In the genomic region with DNA sequence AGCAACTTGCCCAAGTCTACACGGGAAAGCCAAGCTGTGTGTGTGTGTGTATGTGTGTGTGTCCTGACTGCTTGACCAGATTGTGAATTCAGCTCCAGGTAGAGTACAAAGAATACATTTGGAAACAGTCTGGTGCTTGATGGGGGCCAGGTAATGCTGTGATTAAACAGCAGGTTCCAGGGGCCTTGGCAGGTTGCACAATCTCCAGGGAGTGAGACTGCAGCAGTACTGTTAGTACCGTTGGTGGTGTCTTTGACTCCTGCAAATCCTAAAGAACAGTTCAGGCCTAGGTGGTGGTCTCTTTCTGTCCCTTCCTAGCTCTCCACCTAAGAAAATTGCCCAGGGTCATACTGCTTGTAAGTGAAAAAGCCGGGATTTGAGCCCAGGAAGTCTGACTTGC, we compare ENCODE assay signal across 26 cellular contexts.
"Had no signal": no experiment of that assay in that cellular context is flagged by ENCODE, and none has a peak within 500 bp of the region (broad histone marks: within the 10 kb centered on the region; RNA-seq: fewer than 3 reads in every experiment).

No MANE protein-coding gene starts in this region.

- H3K27ac ChIP-seq: stomach, suprapubic skin, testis, thoracic aorta, thyroid gland, tibial artery, tibial nerve, transverse colon, upper lobe of left lung, upper lobe of right lung, uterus, vagina had no signal

- H3K36me3 ChIP-seq: stomach, suprapubic skin, thoracic aorta, thyroid gland, tibial artery, tibial nerve, transverse colon, upper lobe of left lung, upper lobe of right lung, uterus, vagina had no signal

- H3K4me1 ChIP-seq: stomach, suprapubic skin, testis, tibial artery, tibial nerve, transverse colon, upper lobe of left lung, uterus, vagina had no signal

- ATAC-seq: stimulated activated effector memory CD8-positive, alpha-beta T cell treated with anti-CD3 and anti-CD28 coated beads, Interleukin-12 subunit alpha, Interleukin-12 subunit beta, amount 100 ng/mL, for 72 hours; stimulated activated memory B cell treated with anti-CD40 and anti-IgM and Interleukin-4, amounts not matched to agents 10 μg/mL and 1 μg/mL and 100 μg/mL, for 72 hours; stimulated activated naive B cell treated with anti-CD40 and anti-IgM and Interleukin-4, amounts not matched to agents 10 μg/mL and 1 μg/mL and 100 μg/mL, for 72 hours; stimulated activated naive CD8-positive, alpha-beta T cell treated with anti-CD3 and anti-CD28 coated beads, Interleukin-15, amount 100 ng/mL, for 72 hours; stimulated activated naive CD8-positive, alpha-beta T cell treated with anti-CD3 and anti-CD28 coated beads, Interleukin-15, Interleukin-2, amounts not matched to agents 100 U/mL and 50 U/mL, for 24 hours; upper lobe of right lung had no signal

- H3K9me3 ChIP-seq: suprapubic skin, testis, thyroid gland, upper lobe of right lung, uterus, vagina had no signal

- DNase-seq: stimulated activated CD4-positive, alpha-beta T cell treated with anti-CD3 and anti-CD28 coated beads, Interleukin-2, amount 100 ng/mL, for 48 hours; stimulated activated CD4-positive, alpha-beta T cell treated with anti-CD3 and anti-CD28 coated beads, Interleukin-4, amount 100 ng/mL, for 1 hour; stimulated activated CD4-positive, alpha-beta T cell treated with anti-CD3 and anti-CD28 coated beads, Interleukin-4, amount 100 ng/mL, for 24 hours; stimulated activated CD4-positive, alpha-beta T cell treated with anti-CD3 and anti-CD28 coated beads, Interleukin-4, amount 100 ng/mL, for 4 hours; stimulated activated CD8-positive, alpha-beta memory T cell treated with anti-CD3 and anti-CD28 coated beads, Interleukin-4, amount 100 ng/mL, for 48 hours; stimulated activated naive B cell treated with anti-CD40 and anti-IgM and Interleukin-4, amounts not matched to agents 10 μg/mL and 1 μg/mL and 100 μg/mL, for 72 hours; stimulated activated naive CD4-positive, alpha-beta T cell; stimulated activated naive CD4-positive, alpha-beta T cell treated with Interleukin-2 at 50 U/mL for 16 hours; stimulated activated naive CD8-positive, alpha-beta T cell treated with anti-CD3 and anti-CD28 coated beads, Interleukin-15, amount 100 ng/mL, for 72 hours; stimulated activated naive CD8-positive, alpha-beta T cell treated with anti-CD3 and anti-CD28 coated beads, Interleukin-15, Interleukin-2, amounts not matched to agents 100 U/mL and 50 U/mL, for 24 hours; stomach; substantia nigra; testis; thyroid gland; tibial artery; transverse colon; trophoblast cell; upper lobe of left lung; upper lobe of right lung; uterus had no signal

- H3K4me3 ChIP-seq: stomach, suprapubic skin, testis, thoracic aorta, thyroid gland, tibial artery, tibial nerve, transverse colon, upper lobe of left lung, upper lobe of right lung, uterus, vagina had no signal

- H3K27me3 ChIP-seq: stomach, suprapubic skin, testis, thyroid gland, tibial artery, tibial nerve, transverse colon, upper lobe of left lung, upper lobe of right lung, uterus, vagina had no signal
